In the genomic region with DNA sequence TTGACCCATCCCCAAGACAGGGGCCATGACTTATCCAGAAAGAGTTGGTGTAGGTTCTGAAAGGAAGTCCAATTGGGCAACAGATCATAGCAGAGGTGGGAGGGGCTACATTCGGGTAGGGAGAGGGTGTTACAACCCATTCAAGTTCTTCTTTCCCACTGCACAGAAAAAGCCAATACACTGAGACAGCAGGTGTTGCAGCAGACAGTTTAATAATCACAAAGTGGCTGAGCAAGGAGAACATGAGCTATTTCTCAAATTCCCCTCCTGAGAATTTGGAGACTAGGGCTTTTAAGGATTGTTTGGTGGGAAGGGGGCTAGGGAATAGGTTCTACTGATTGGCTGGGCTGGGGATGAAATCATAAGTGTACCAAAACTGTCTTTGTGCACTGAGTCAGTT, we compare ENCODE assay signal across 25 cellular contexts.
DNase-seq lines count a peak whose midpoint lies in the region; FAIRE-seq and TF ChIP-seq lines count a peak whose summit lies in the region.
"Had no signal": no experiment of that assay in that cellular context is flagged by ENCODE, and none has a peak within 500 bp of the region (broad histone marks: within the 10 kb centered on the region; RNA-seq: fewer than 3 reads in every experiment).

No MANE protein-coding gene starts in this region.

- FAIRE-seq in astrocyte (lab: Jason Lieb, UNC), result no peak
- FAIRE-seq: A549, GM12891, GM18507, H54 had no signal

- H2AFZ ChIP-seq in astrocyte (ENCODE audit: low read depth, low read length) (no peak overlapping the region), neural progenitor cell (replicated peaks) (no peak overlapping the region)

- POLR2A ChIA-PET in HEK293 (lab: Yijun Ruan, JAX), result no interaction called here

- no peak overlapping the region for H3K4me3 ChIP-seq in HEK293 (ENCODE audit: low read depth, low read length)
- H3K4me3 ChIP-seq in astrocyte (ENCODE audit: insufficient read depth, low read depth, low read length), result no peak overlapping the region
- H3K4me3 ChIP-seq in endodermal cell (ENCODE audit: low read length), result peak overlapping the region; percentile 37
- no peak overlapping the region for H3K4me3 ChIP-seq in neural progenitor cell
- H3K4me3 ChIP-seq: A549; BLaER1 treated with 17β-estradiol and CSF1 and Interleukin-3, amounts not matched to agents 10 nM and 100 nM; HAP-1 had no signal

- H3K27me3 ChIP-seq in astrocyte (ENCODE audit: insufficient read depth, low read length) (peaks cover 2% of the 10 kb centered on the region), endodermal cell (ENCODE audit: control insufficient read depth, insufficient read depth, low read length, poor library complexity, severe bottlenecking) (no peaks in the 10 kb centered on the region), neural progenitor cell (no peaks in the 10 kb centered on the region)
- H3K27me3 ChIP-seq: BE2C; BLaER1 treated with 17β-estradiol and CSF1 and Interleukin-3, amounts not matched to agents 10 nM and 100 nM had no signal

- H3K9ac ChIP-seq in astrocyte (ENCODE audit: low read length) (no peak overlapping the region), endodermal cell (ENCODE audit: extremely low read depth, low read length, poor library complexity, severe bottlenecking) (no peak overlapping the region), neural progenitor cell (no peak overlapping the region)
- H3K9ac ChIP-seq: BLaER1 treated with 17β-estradiol and CSF1 and Interleukin-3, amounts not matched to agents 10 nM and 100 nM had no signal

- H4K20me1 ChIP-seq in astrocyte (ENCODE audit: insufficient read depth, low read length) (no peaks in the 10 kb centered on the region), neural progenitor cell (ENCODE audit: low read depth) (no peaks in the 10 kb centered on the region)
- H4K20me1 ChIP-seq: BLaER1 treated with 17β-estradiol and CSF1 and Interleukin-3, amounts not matched to agents 10 nM and 100 nM had no signal

- DNase-seq in astrocyte (ENCODE audit: low read depth), result no peak
- no peak for DNase-seq in endodermal cell
- no peak for DNase-seq in neural progenitor cell (ENCODE audit: low spot score)
- DNase-seq in COR-L47 (lab: John Stamatoyannopoulos, UW), result no peak
- no peak for DNase-seq in NCI-H345 (lab: John Stamatoyannopoulos, UW)
- DNase-seq in caudate nucleus (lab: John Stamatoyannopoulos, UW), result no peak
- DNase-seq: 8988T; ACHN; AML-193; BE2C; Calu3; CD4-positive, alpha-beta T cell; CD8-positive, alpha-beta memory T cell; DMS53; DMS79 treated with DMSO at 0.1 percent for 48 hours; GF-D8; GOT3 had no signal

- H3K36me3 Mint-ChIP-seq in astrocyte (ENCODE audit: low read depth, unreplicated experiment) (no peaks in the 10 kb centered on the region), endodermal cell (ENCODE audit: low read depth) (peaks cover 37% of the 10 kb centered on the region), neural progenitor cell (peaks cover 1% of the 10 kb centered on the region)
- H3K36me3 Mint-ChIP-seq: CD14-positive monocyte had no signal

- no peak overlapping the region for H3K4me3 Mint-ChIP-seq in astrocyte (ENCODE audit: unreplicated experiment)
- no peak overlapping the region for H3K4me3 Mint-ChIP-seq in endodermal cell
- peak overlapping the region; percentile 11 for H3K4me3 Mint-ChIP-seq in neural progenitor cell
- H3K4me3 Mint-ChIP-seq: CD14-positive monocyte; CD4-positive, alpha-beta T cell; CD8-positive, alpha-beta memory T cell had no signal

- CTCF ChIA-PET in HEK293 (lab: Yijun Ruan, JAX), result interaction anchor here (0.7 kb wide), 1 partner anchor 445 kb away, joined by 3 read pairs; no protein-coding TSS in a partner anchor

- H3K9me3 ChIP-seq in HEK293 (ENCODE audit: control insufficient read depth, insufficient read depth, low read depth, low read length) (no peaks in the 10 kb centered on the region), astrocyte (ENCODE audit: insufficient read depth, low read depth, low read length) (peaks cover 6% of the 10 kb centered on the region), endodermal cell (ENCODE audit: control insufficient read depth, low read length) (peaks cover 38% of the 10 kb centered on the region), neural progenitor cell (ENCODE audit: low read depth) (peaks cover 7% of the 10 kb centered on the region)
- H3K9me3 ChIP-seq: A549, BE2C, HAP-1 had no signal

- WGBS in endodermal cell (ENCODE audit: insufficient coverage in 1 of 2, insufficient read length in 1 of 2), 2 experiments, result 89% methylated on average over 1 of the region's 1 CpG; no CpG with 5 or more reads in 1 of the 2 experiments

- H3K4me1 Mint-ChIP-seq in astrocyte (ENCODE audit: low read depth, unreplicated experiment), result no peaks in the 10 kb centered on the region
- H3K4me1 Mint-ChIP-seq in endodermal cell, result peaks cover 19% of the 10 kb centered on the region
- peaks cover 11% of the 10 kb centered on the region for H3K4me1 Mint-ChIP-seq in neural progenitor cell
- H3K4me1 Mint-ChIP-seq: CD14-positive monocyte; CD8-positive, alpha-beta memory T cell had no signal

- H3K36me3 ChIP-seq in HEK293 (ENCODE audit: control insufficient read depth in 2 of 2, insufficient read depth in 1 of 2, low read length in 2 of 2), result no peaks in the 10 kb centered on the region
- no peaks in the 10 kb centered on the region for H3K36me3 ChIP-seq in astrocyte (ENCODE audit: insufficient read depth, low read length)
- H3K36me3 ChIP-seq in endodermal cell (ENCODE audit: control insufficient read depth, insufficient read depth, low read length), result peaks cover 4% of the 10 kb centered on the region
- no peaks in the 10 kb centered on the region for H3K36me3 ChIP-seq in neural progenitor cell
- H3K36me3 ChIP-seq: BE2C, HAP-1 had no signal

- H3K27ac ChIP-seq in HEK293 (ENCODE audit: extremely low read depth, low read depth, low read length), result no peak overlapping the region
- no peak overlapping the region for H3K27ac ChIP-seq in astrocyte (ENCODE audit: low read depth, low read length)
- H3K27ac ChIP-seq in endodermal cell (ENCODE audit: low read depth, low read length), result no peak overlapping the region
- no peak overlapping the region for H3K27ac ChIP-seq in neural progenitor cell
- no peak overlapping the region for H3K27ac ChIP-seq in caudate nucleus (ENCODE audit: low read depth, low read length)
- H3K27ac ChIP-seq: A549; BLaER1 treated with 17β-estradiol and CSF1 and Interleukin-3, amounts not matched to agents 10 nM and 100 nM had no signal

- H3K27ac Mint-ChIP-seq in astrocyte (ENCODE audit: unreplicated experiment) (peak overlapping the region; percentile 43), endodermal cell (no peak overlapping the region), neural progenitor cell (no peak overlapping the region)
- H3K27ac Mint-ChIP-seq: CD14-positive monocyte; CD4-positive, alpha-beta T cell; CD8-positive, alpha-beta memory T cell had no signal

- H3K4me1 ChIP-seq in HEK293 (ENCODE audit: control insufficient read depth, insufficient read depth, low read length), result no peaks in the 10 kb centered on the region
- no peaks in the 10 kb centered on the region for H3K4me1 ChIP-seq in astrocyte (ENCODE audit: insufficient read depth, low read length)
- no peaks in the 10 kb centered on the region for H3K4me1 ChIP-seq in endodermal cell (ENCODE audit: control insufficient read depth, insufficient read depth, low read length)
- peaks cover 35% of the 10 kb centered on the region for H3K4me1 ChIP-seq in neural progenitor cell
- H3K4me1 ChIP-seq: A549, BE2C had no signal

- H3K9me3 Mint-ChIP-seq in astrocyte (ENCODE audit: unreplicated experiment), result peaks cover 18% of the 10 kb centered on the region
- H3K9me3 Mint-ChIP-seq in endodermal cell, result peaks cover 34% of the 10 kb centered on the region
- H3K9me3 Mint-ChIP-seq in neural progenitor cell, result peaks cover 17% of the 10 kb centered on the region
- H3K9me3 Mint-ChIP-seq: CD4-positive, alpha-beta T cell had no signal

- peaks cover 24% of the 10 kb centered on the region for H3F3A ChIP-seq in neural progenitor cell (ENCODE audit: low read depth)

- H3K79me2 ChIP-seq in astrocyte (ENCODE audit: insufficient read depth, low read length) (no peaks in the 10 kb centered on the region), neural progenitor cell (ENCODE audit: low read depth) (no peaks in the 10 kb centered on the region)

- H3K4me2 ChIP-seq in astrocyte (ENCODE audit: low read length) (no peak overlapping the region), neural progenitor cell (no peak overlapping the region)
- H3K4me2 ChIP-seq: A549; BLaER1 treated with 17β-estradiol and CSF1 and Interleukin-3, amounts not matched to agents 10 nM and 100 nM had no signal

- TF ChIP-seq CTCF in HEK293 (tag by site-specific recombination; IDR thresholded peaks at IDR 0.05) (no peak), astrocyte (IDR thresholded peaks at IDR 0.05; ENCODE audit: insufficient read depth, low read depth, low read length) (no peak), endodermal cell (conservative IDR thresholded peaks at IDR 0.05) (no peak), neural progenitor cell (IDR thresholded peaks at IDR 0.05) (no peak)

- H3K27me3 Mint-ChIP-seq in astrocyte (ENCODE audit: low read depth, unreplicated experiment) (peaks cover 13% of the 10 kb centered on the region), endodermal cell (ENCODE audit: insufficient read depth) (no peaks in the 10 kb centered on the region), neural progenitor cell (ENCODE audit: insufficient read depth, low read depth) (peaks cover 9% of the 10 kb centered on the region)

TF ChIP-seq in HEK293, 187 proteins besides CTCF, POLR2A, EP300 and RAD21 (continues in another document):
- TF ChIP-seq SETDB1 (IDR thresholded peaks at IDR 0.05; ENCODE audit: insufficient read length, low read length), result peak; percentile 76
- TF ChIP-seq TRIM28 (IDR thresholded peaks at IDR 0.05; ENCODE audit: borderline replicate concordance, low read length), result peak; percentile 91; the same call in 1 of the 2 replicates
- TF ChIP-seq, protein P1, sequence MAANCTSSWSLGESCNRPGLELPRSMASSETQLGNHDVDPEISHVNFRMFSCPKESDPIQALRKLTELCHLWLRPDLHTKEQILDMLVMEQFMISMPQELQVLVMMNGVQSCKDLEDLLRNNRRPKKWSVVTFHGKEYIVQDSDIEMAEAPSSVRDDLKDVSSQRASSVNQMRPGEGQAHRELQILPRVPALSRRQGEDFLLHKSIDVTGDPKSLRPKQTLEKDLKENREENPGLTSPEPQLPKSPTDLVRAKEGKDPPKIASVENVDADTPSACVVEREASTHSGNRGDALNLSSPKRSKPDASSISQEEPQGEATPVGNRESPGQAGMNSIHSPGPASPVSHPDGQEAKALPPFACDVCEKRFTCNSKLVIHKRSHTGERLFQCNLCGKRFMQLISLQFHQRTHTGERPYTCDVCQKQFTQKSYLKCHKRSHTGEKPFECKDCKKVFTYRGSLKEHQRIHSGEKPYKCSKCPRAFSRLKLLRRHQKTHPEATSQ (tag by site-specific recombination; IDR thresholded peaks at IDR 0.05), result no peak
- no peak for TF ChIP-seq ZBTB21 (tag by site-specific recombination; IDR thresholded peaks at IDR 0.05)
